ENCODE assay signal across 20 cellular contexts in genomic region chr3:57160046-57160730, GRCh38. TPM values are rescaled to one million over a fixed set of nuclear protein-coding genes. Genes with fewer than 3 reads are reported as not detected.
DNase-seq lines count a peak whose midpoint lies in the region; ATAC-seq and TF ChIP-seq lines count a peak whose summit lies in the region.
"Had no signal": no experiment of that assay in that cellular context is flagged by ENCODE, and none has a peak within 500 bp of the region (broad histone marks: within the 10 kb centered on the region; RNA-seq: fewer than 3 reads in every experiment).

No MANE protein-coding gene starts in this region.

- DNase-seq in left ventricle myocardium inferior (peak; percentile 64), omental fat pad (ENCODE audit: low spot score) (no peak), activated gamma-delta T cell (lab: John Stamatoyannopoulos, UW) (no peak), Peyer's patch (no peak)
- DNase-seq: activated CD4-positive, alpha-beta T cell treated with anti-CD3 and anti-CD28 coated beads, Interleukin-2, amount 50 U/mL, for 1 hour; activated T-cell treated with anti-CD3 and anti-CD28 coated beads, Interleukin-2, amount 50 U/mL, for 48 hours; amygdala; COR-L47; foreskin keratinocyte; GDM1; MV-4-11; naive B cell; NCI-H774; SHP77 treated with DMSO at 0.1 percent for 48 hours; T-helper 9 cell had no signal

- peaks cover 11% of the 10 kb centered on the region for H3K27me3 Mint-ChIP-seq in brain

- H3K27ac ChIP-seq in BLaER1 treated with 17β-estradiol and CSF1 and Interleukin-3, amounts not matched to agents 10 nM and 100 nM = no peak overlapping the region
- H3K27ac ChIP-seq in left ventricle myocardium inferior (replicated peaks) (peak overlapping the region; percentile 82), Peyer's patch (peak overlapping the region in 1 of 4 donors; percentile 8)
- H3K27ac ChIP-seq: foreskin keratinocyte had no signal

- peaks cover 0 to 2% (median 0%) of the 10 kb centered on the region in 5 experiments for H3K9me3 Mint-ChIP-seq in brain
- H3K9me3 Mint-ChIP-seq: naive B cell; stimulated activated effector memory CD8-positive, alpha-beta T cell treated with anti-CD3 and anti-CD28 coated beads, Interleukin-12 subunit alpha, Interleukin-12 subunit beta, amount 100 ng/mL, for 72 hours had no signal

- TF ChIP-seq CTCF in brain (conservative IDR thresholded peaks at IDR 0.05) = no peak
- no peak for TF ChIP-seq CTCF in left ventricle myocardium inferior (IDR thresholded peaks at IDR 0.05; ENCODE audit: borderline replicate concordance)
- no peak for TF ChIP-seq CTCF in omental fat pad (IDR thresholded peaks at IDR 0.05)
- TF ChIP-seq CTCF in Peyer's patch (IDR thresholded peaks at IDR 0.05) = no peak

- ATAC-seq in omental fat pad (ENCODE audit: low FRiP score) (peak; percentile 41), HG02759 (IDR thresholded peaks at IDR 0.05; ENCODE audit: unreplicated experiment) (no peak), HG02981 (IDR thresholded peaks at IDR 0.05; ENCODE audit: unreplicated experiment) (no peak)
- ATAC-seq: foreskin keratinocyte had no signal

- peaks cover 0 to 81% (median 10%) of the 10 kb centered on the region in 11 experiments; a peak in 15 of 22 replicates for H4K20me1 ChIP-seq in BLaER1 treated with 17β-estradiol and CSF1 and Interleukin-3, amounts not matched to agents 10 nM and 100 nM

- H3K4me1 Mint-ChIP-seq in brain = peaks cover 84% of the 10 kb centered on the region

- TF ChIP-seq POLR2A in Peyer's patch (IDR thresholded peaks at IDR 0.05) = no peak

- H3K27me3 ChIP-seq in BLaER1 treated with 17β-estradiol and CSF1 and Interleukin-3, amounts not matched to agents 10 nM and 100 nM = peaks cover 47 to 99% (median 66%) of the 10 kb centered on the region in 11 experiments
- peaks cover 14% of the 10 kb centered on the region for H3K27me3 ChIP-seq in left ventricle myocardium inferior (ENCODE audit: low read depth)
- no peaks in the 10 kb centered on the region for H3K27me3 ChIP-seq in Peyer's patch

- H3K9ac ChIP-seq in BLaER1 treated with 17β-estradiol and CSF1 and Interleukin-3, amounts not matched to agents 10 nM and 100 nM = no peak overlapping the region

- peak overlapping the region in 4 of 5 experiments; percentile 52 to 87 (median 61) for H3K4me3 Mint-ChIP-seq in brain
- H3K4me3 Mint-ChIP-seq: naive B cell; stimulated activated effector memory CD8-positive, alpha-beta T cell treated with anti-CD3 and anti-CD28 coated beads, Interleukin-12 subunit alpha, Interleukin-12 subunit beta, amount 100 ng/mL, for 72 hours had no signal

- no peak overlapping the region for H3K4me3 ChIP-seq in BLaER1 treated with 17β-estradiol and CSF1 and Interleukin-3, amounts not matched to agents 10 nM and 100 nM
- no peak overlapping the region for H3K4me3 ChIP-seq in left ventricle myocardium inferior
- no peak overlapping the region for H3K4me3 ChIP-seq in Peyer's patch

- H3K36me3 ChIP-seq in BLaER1 treated with 17β-estradiol and CSF1 and Interleukin-3, amounts not matched to agents 10 nM and 100 nM = no peaks in the 10 kb centered on the region
- no peaks in the 10 kb centered on the region for H3K36me3 ChIP-seq in left ventricle myocardium inferior
- no peaks in the 10 kb centered on the region for H3K36me3 ChIP-seq in Peyer's patch

- peak overlapping the region; percentile 28 to 95 (median 72) for H3K27ac Mint-ChIP-seq in brain

- H3K36me3 Mint-ChIP-seq in brain = no peaks in the 10 kb centered on the region
- H3K36me3 Mint-ChIP-seq: naive B cell; stimulated activated effector memory CD8-positive, alpha-beta T cell treated with anti-CD3 and anti-CD28 coated beads, Interleukin-12 subunit alpha, Interleukin-12 subunit beta, amount 100 ng/mL, for 72 hours had no signal

- no peaks in the 10 kb centered on the region for H3K9me3 ChIP-seq in BLaER1 treated with 17β-estradiol and CSF1 and Interleukin-3, amounts not matched to agents 10 nM and 100 nM (replicated peaks in 1 of 11)
- H3K9me3 ChIP-seq in left ventricle myocardium inferior (replicated peaks) (no peaks in the 10 kb centered on the region), Peyer's patch (no peaks in the 10 kb centered on the region)

- intact Hi-C loops in left ventricle myocardium inferior (cut with micrococcal nuclease) = loop anchor here (10.0 kb wide), 1 partner anchor 55 kb away; no protein-coding TSS in a partner anchor

- peaks cover 17 to 45% (median 34%) of the 10 kb centered on the region in 10 experiments for H3K4me1 ChIP-seq in BLaER1 treated with 17β-estradiol and CSF1 and Interleukin-3, amounts not matched to agents 10 nM and 100 nM
- H3K4me1 ChIP-seq in left ventricle myocardium inferior (peaks cover 75% of the 10 kb centered on the region), Peyer's patch (peaks cover 0 to 18% (median 11%) of the 10 kb centered on the region in 4 donors)

- peak overlapping the region in 8 of 11 experiments; percentile 10 to 97 (median 88); a peak in 13 of 22 replicates for H3K4me2 ChIP-seq in BLaER1 treated with 17β-estradiol and CSF1 and Interleukin-3, amounts not matched to agents 10 nM and 100 nM

RNA-seq across cellular contexts. Expression of gene IL17RD, which starts 5.0 kb away (rescaled TPM):
- polyA plus RNA-seq in brain (ENCODE audit: insufficient read depth, low read depth, low replicate concordance) = 6.1 TPM
- 9.6 TPM for total RNA-seq in left ventricle myocardium inferior
- total RNA-seq in omental fat pad = 10 to 100 TPM in 1 of 4 donors, 1 to 10 TPM in 3; 4.9 to 13.2 (median 6.6) TPM
- total RNA-seq in Peyer's patch = 1 to 10 TPM in 2 of 4 donors, under 1 TPM in 2; 0.88 to 5.8 (median 2.1) TPM

RNA-seq across cellular contexts. Expression of gene HESX1, which starts 39.6 kb away (rescaled TPM):
- 0.71 TPM for polyA plus RNA-seq in brain (ENCODE audit: insufficient read depth, low read depth, low replicate concordance)
- total RNA-seq in left ventricle myocardium inferior (0.30 TPM), omental fat pad (1 to 10 TPM in 1 of 4 donors, under 1 TPM in 1, not detected in 2; 0.82 to 1.9 TPM), Peyer's patch (not detected)
